ENCODE assay signal across 10 cellular contexts in genomic region chr6:123925360-123925759, GRCh38.
DNase-seq lines count a peak whose midpoint lies in the region; ATAC-seq and FAIRE-seq lines count a peak whose summit lies in the region.
"Had no signal": no experiment of that assay in that cellular context is flagged by ENCODE, and none has a peak within 500 bp of the region (broad histone marks: within the 10 kb centered on the region; RNA-seq: fewer than 3 reads in every experiment).

No MANE protein-coding gene starts in this region.

- no peak for FAIRE-seq in HTR-8/SVneo (lab: Jason Lieb, UNC)

- DNase-seq in DMS153 (lab: John Stamatoyannopoulos, UW), result peak; percentile 76
- DNase-seq in OCI-M1 (lab: John Stamatoyannopoulos, UW), result peak; percentile 81
- DNase-seq in stimulated activated CD4-positive, alpha-beta T cell treated with anti-CD3 and anti-CD28 coated beads, Interleukin-4, amount 100 ng/mL, for 1 hour, result no peak
- DNase-seq in stimulated activated CD4-positive, alpha-beta T cell treated with anti-CD3 and anti-CD28 coated beads, Interleukin-12 subunit alpha, Interleukin-12 subunit beta, amount 100 ng/mL, for 4 hours, result no peak
- no peak for DNase-seq in ureter (ENCODE audit: low spot score)
- DNase-seq in HTR-8/SVneo (ENCODE audit: insufficient read length, low spot score), result no peak
- DNase-seq: activated CD4-positive, alpha-beta T cell treated with anti-CD3 and anti-CD28 coated beads for 1 hour; CD4-positive, CD25-positive, alpha-beta regulatory T cell had no signal

- peak; percentile 94 for ATAC-seq in GM19452 (IDR thresholded peaks at IDR 0.05; ENCODE audit: unreplicated experiment)
- peak; percentile 77 for ATAC-seq in HG03103 (IDR thresholded peaks at IDR 0.05; ENCODE audit: low read depth, unreplicated experiment)

Comparison
In these comparisons a context has a peak if more than half of its experiments do, and no peak if none do; other contexts are left out.
1. DNase-seq: peak in DMS153 (single experiment) and OCI-M1 (single experiment); none in stimulated activated CD4-positive, alpha-beta T cell treated with anti-CD3 and anti-CD28 coated beads, Interleukin-4, amount 100 ng/mL, for 1 hour (single experiment), stimulated activated CD4-positive, alpha-beta T cell treated with anti-CD3 and anti-CD28 coated beads, Interleukin-12 subunit alpha, Interleukin-12 subunit beta, amount 100 ng/mL, for 4 hours (single experiment), ureter (single experiment) and HTR-8/SVneo (single experiment).